Comparison of ENCODE assay signal across 11 cellular contexts in genomic region chr13:51806571-51806970, GRCh38. TPM values are rescaled to one million over a fixed set of nuclear protein-coding genes. Genes with fewer than 3 reads are reported as not detected.
DNase-seq lines count a peak whose midpoint lies in the region; FAIRE-seq lines count a peak whose summit lies in the region.
"Had no signal": no experiment of that assay in that cellular context is flagged by ENCODE, and none has a peak within 500 bp of the region (broad histone marks: within the 10 kb centered on the region; RNA-seq: fewer than 3 reads in every experiment).

No MANE protein-coding gene starts in this region.

- H3K4me1 Mint-ChIP-seq in activated naive CD8-positive, alpha-beta T cell treated with anti-CD3 and anti-CD28 coated beads for 36 hours = peaks cover 54% of the 10 kb centered on the region

- WGBS in mesenchymal stem cell = 93% methylated on average over 2 of the region's 2 CpGs

- peak overlapping the region; percentile 98 for H3K27ac Mint-ChIP-seq in activated naive CD8-positive, alpha-beta T cell treated with anti-CD3 and anti-CD28 coated beads for 36 hours

- no peak overlapping the region for H3K18ac ChIP-seq in mesenchymal stem cell (ENCODE audit: low read depth in 1 of 2, low read length in 2 of 2)

- H3K4me2 ChIP-seq in Karpas-422 (ENCODE audit: low read depth, low read length, poor library complexity, severe bottlenecking) (no peak overlapping the region), mesenchymal stem cell (ENCODE audit: low read length, poor library complexity, severe bottlenecking) (no peak overlapping the region)

- H2BK15ac ChIP-seq in mesenchymal stem cell (ENCODE audit: low read depth, poor library complexity, severe bottlenecking) = no peak overlapping the region

- H3K9me3 Mint-ChIP-seq in activated naive CD8-positive, alpha-beta T cell treated with anti-CD3 and anti-CD28 coated beads for 36 hours = peaks cover 2% of the 10 kb centered on the region
- H3K9me3 Mint-ChIP-seq: activated CD8-positive, alpha-beta T cell treated with anti-CD3 and anti-CD28 coated beads for 36 hours; stimulated activated naive B cell treated with anti-CD40 and anti-IgM and Interleukin-4, amounts not matched to agents 10 μg/mL and 1 μg/mL and 100 μg/mL, for 72 hours had no signal

- H3K27me3 ChIP-seq in Karpas-422 (ENCODE audit: low read length) (no peaks in the 10 kb centered on the region), mesenchymal stem cell (ENCODE audit: control insufficient read depth in 1 of 2, insufficient read depth in 1 of 2, low read length in 2 of 2) (no peaks in the 10 kb centered on the region)

- peaks cover 44% of the 10 kb centered on the region for H3K36me3 Mint-ChIP-seq in activated naive CD8-positive, alpha-beta T cell treated with anti-CD3 and anti-CD28 coated beads for 36 hours

- H2BK12ac ChIP-seq in mesenchymal stem cell (ENCODE audit: low read length in 2 of 2) = no peak overlapping the region

- no peak overlapping the region for H4K91ac ChIP-seq in mesenchymal stem cell (ENCODE audit: low read length)

- H3K14ac ChIP-seq in mesenchymal stem cell (ENCODE audit: low read length in 2 of 2) = no peak overlapping the region

- no peak overlapping the region for H3K9ac ChIP-seq in Karpas-422 (ENCODE audit: low read length)
- H3K9ac ChIP-seq in mesenchymal stem cell (ENCODE audit: low read length) = no peak overlapping the region

- no peak overlapping the region for H3K4ac ChIP-seq in mesenchymal stem cell (ENCODE audit: low read depth in 1 of 2, low read length in 2 of 2)

- H3K27me3 Mint-ChIP-seq in activated naive CD8-positive, alpha-beta T cell treated with anti-CD3 and anti-CD28 coated beads for 36 hours = no peaks in the 10 kb centered on the region
- H3K27me3 Mint-ChIP-seq: activated CD8-positive, alpha-beta T cell treated with anti-CD3 and anti-CD28 coated beads for 36 hours; stimulated activated naive B cell treated with anti-CD40 and anti-IgM and Interleukin-4, amounts not matched to agents 10 μg/mL and 1 μg/mL and 100 μg/mL, for 72 hours had no signal

- H3K79me2 ChIP-seq in Karpas-422 (ENCODE audit: low read length) = no peaks in the 10 kb centered on the region

- no peak overlapping the region for H3K27ac ChIP-seq in Karpas-422 (ENCODE audit: low read length)
- H3K27ac ChIP-seq in mesenchymal stem cell (ENCODE audit: low read length, poor library complexity, severe bottlenecking) = no peak overlapping the region

- no peak overlapping the region for H2AK5ac ChIP-seq in mesenchymal stem cell (ENCODE audit: low read length, severe bottlenecking)

- peaks cover 51% of the 10 kb centered on the region for H3K4me1 ChIP-seq in Karpas-422 (ENCODE audit: low read length)
- H3K4me1 ChIP-seq in mesenchymal stem cell (ENCODE audit: control insufficient read depth, insufficient read depth, low read depth, low read length) = peaks cover 18% of the 10 kb centered on the region

- no peaks in the 10 kb centered on the region for H4K20me1 ChIP-seq in Karpas-422 (ENCODE audit: insufficient read depth, low read depth, low read length)

- H3K79me1 ChIP-seq in mesenchymal stem cell (replicated peaks; ENCODE audit: low read length, poor library complexity, severe bottlenecking) = peaks cover 8% of the 10 kb centered on the region

- no peak overlapping the region for H4K8ac ChIP-seq in mesenchymal stem cell (ENCODE audit: low read length)

- H3K4me3 ChIP-seq in Karpas-422 (ENCODE audit: low read length) (no peak overlapping the region), mesenchymal stem cell (ENCODE audit: insufficient read depth in 1 of 2, low read depth in 1 of 2, low read length in 2 of 2) (no peak overlapping the region)

- H3K4me3 Mint-ChIP-seq in activated naive CD8-positive, alpha-beta T cell treated with anti-CD3 and anti-CD28 coated beads for 36 hours = no peak overlapping the region
- H3K4me3 Mint-ChIP-seq: stimulated activated naive B cell treated with anti-CD40 and anti-IgM and Interleukin-4, amounts not matched to agents 10 μg/mL and 1 μg/mL and 100 μg/mL, for 72 hours had no signal

- H3K36me3 ChIP-seq in Karpas-422 (ENCODE audit: insufficient read depth, low read length) (no peaks in the 10 kb centered on the region; the same call in 1 of the 2 replicates), mesenchymal stem cell (ENCODE audit: control insufficient read depth in 1 of 2, insufficient read depth in 2 of 2, low read depth in 1 of 2, low read length in 2 of 2) (no peaks in the 10 kb centered on the region)

- no peaks in the 10 kb centered on the region for H3K9me2 ChIP-seq in Karpas-422 (replicated peaks; ENCODE audit: insufficient read depth, low read length)

- DNase-seq in DMS153 (lab: John Stamatoyannopoulos, UW) (peak; percentile 21), Karpas-422 (peak; percentile 79), mesenchymal stem cell (peak; percentile 50), T-helper 1 cell (no peak), HTR-8/SVneo (ENCODE audit: insufficient read length, low spot score) (no peak), iPS-NIHi11 (ENCODE audit: low spot score) (no peak)
- DNase-seq in activated naive CD8-positive, alpha-beta T cell treated with anti-CD3 and anti-CD28 coated beads for 36 hours = no peak
- DNase-seq: activated CD8-positive, alpha-beta T cell treated with anti-CD3 and anti-CD28 coated beads for 36 hours; islet precursor cell; stimulated activated naive B cell treated with anti-CD40 and anti-IgM and Interleukin-4, amounts not matched to agents 10 μg/mL and 1 μg/mL and 100 μg/mL, for 72 hours had no signal

- no peak overlapping the region for H3K23ac ChIP-seq in mesenchymal stem cell (ENCODE audit: low read length in 2 of 2)

- H2BK5ac ChIP-seq in mesenchymal stem cell (ENCODE audit: low read depth, low read length, poor library complexity, severe bottlenecking) = no peak overlapping the region

- no peak overlapping the region for H2BK120ac ChIP-seq in mesenchymal stem cell (ENCODE audit: low read depth, low read length)

- H3K9me3 ChIP-seq in Karpas-422 (ENCODE audit: low read length) (no peaks in the 10 kb centered on the region), mesenchymal stem cell (ENCODE audit: control insufficient read depth, low read length) (no peaks in the 10 kb centered on the region)

- no peak overlapping the region for H2AFZ ChIP-seq in Karpas-422 (ENCODE audit: low read length)
- no peak overlapping the region for H2AFZ ChIP-seq in mesenchymal stem cell (ENCODE audit: low read depth, low read length)

- FAIRE-seq in HTR-8/SVneo (lab: Jason Lieb, UNC) = no peak

RNA-seq across cellular contexts. Expression of gene DHRS12, which starts 2.6 kb away (rescaled TPM):
- total RNA-seq in Karpas-422 (2014; rRNA removed; shearing (Covaris generic); ENCODE audit: low replicate concordance) = 9.7 and 10.9 TPM in 2 replicates
- total RNA-seq in activated naive CD8-positive, alpha-beta T cell treated with anti-CD3 and anti-CD28 coated beads for 36 hours = 1 to 10 TPM; 9.7 to 9.9 TPM
- polyA plus RNA-seq in mesenchymal stem cell (2013, experiment 1 of 2) = 4.4 TPM
- 4.4 TPM for polyA plus RNA-seq in mesenchymal stem cell (2013, experiment 2 of 2)

RNA-seq across cellular contexts. Expression of gene TMEM272, which starts 38.4 kb away (rescaled TPM):
- 0.15 TPM in 1 of 2 replicates, not detected in the other for total RNA-seq in Karpas-422 (2014; rRNA removed; shearing (Covaris generic); ENCODE audit: low replicate concordance)
- 1 to 10 TPM; 1.5 to 1.6 TPM for total RNA-seq in activated naive CD8-positive, alpha-beta T cell treated with anti-CD3 and anti-CD28 coated beads for 36 hours
- polyA plus RNA-seq in mesenchymal stem cell (2013, experiment 1 of 2) = not detected
- not detected for polyA plus RNA-seq in mesenchymal stem cell (2013, experiment 2 of 2)
- total RNA-seq: skeletal muscle tissue had no signal

RNA-seq across cellular contexts. Expression of gene CCDC70, which starts 55.2 kb away (rescaled TPM):
- not detected in 2 replicates for total RNA-seq in Karpas-422 (2014; rRNA removed; shearing (Covaris generic); ENCODE audit: low replicate concordance)
- under 1 TPM; 0.19 to 0.56 TPM for total RNA-seq in activated naive CD8-positive, alpha-beta T cell treated with anti-CD3 and anti-CD28 coated beads for 36 hours
- not detected for polyA plus RNA-seq in mesenchymal stem cell (2013, experiment 1 of 2)
- polyA plus RNA-seq in mesenchymal stem cell (2013, experiment 2 of 2) = not detected
- total RNA-seq: skeletal muscle tissue had no signal

Comparison
In these comparisons a context has a peak if more than half of its experiments do, and no peak if none do; other contexts are left out.
1. DNase-seq: peak in DMS153 (single experiment), Karpas-422 (single experiment) and mesenchymal stem cell (single experiment); none in activated naive CD8-positive, alpha-beta T cell treated with anti-CD3 and anti-CD28 coated beads for 36 hours (single experiment), T-helper 1 cell (0 of 5), HTR-8/SVneo (single experiment) and iPS-NIHi11 (single experiment).